ENCODE assay signal across 25 cellular contexts in genomic region chr3:15486979-15487378, GRCh38.
"Had no signal": no experiment of that assay in that cellular context is flagged by ENCODE, and none has a peak within 500 bp of the region (broad histone marks: within the 10 kb centered on the region; RNA-seq: fewer than 3 reads in every experiment).

No MANE protein-coding gene starts in this region.

- H3K4me1 Mint-ChIP-seq: mesothelial cell of epicardium; naive B cell; nephron; neural crest cell; stimulated activated memory B cell treated with anti-CD40 and anti-IgM and Interleukin-4, amounts not matched to agents 10 μg/mL and 1 μg/mL and 100 μg/mL, for 72 hours; stimulated activated naive CD8-positive, alpha-beta T cell treated with anti-CD3 and anti-CD28 coated beads, Interleukin-15, amount 100 ng/mL, for 72 hours had no signal

- H3K9me3 Mint-ChIP-seq: neural crest cell; stimulated activated memory B cell treated with anti-CD40 and anti-IgM and Interleukin-4, amounts not matched to agents 10 μg/mL and 1 μg/mL and 100 μg/mL, for 72 hours; type B pancreatic cell had no signal

- H3K27me3 Mint-ChIP-seq: type B pancreatic cell had no signal

- H3K4me3 ChIP-seq: left ventricle myocardium inferior, lung, pancreas, prostate gland, sigmoid colon, spleen, tibial nerve, uterus had no signal

- H3K36me3 ChIP-seq: pancreas, prostate gland, uterus had no signal

- H3K4me1 ChIP-seq: left ventricle myocardium inferior, prostate gland, sigmoid colon, spleen, tibial nerve, uterus had no signal

- DNase-seq: hypothalamus; islet precursor cell; left ventricle myocardium inferior; mesendoderm; naive B cell; nucleus accumbens; pancreas; retina; right cardiac atrium; sigmoid colon; small intestine; spleen; stimulated activated CD4-positive, alpha-beta T cell treated with anti-CD3 and anti-CD28 coated beads, Interleukin-4, amount 100 ng/mL, for 24 hours; stimulated activated naive CD4-positive, alpha-beta T cell treated with Interleukin-2 at 50 U/mL for 16 hours; stimulated activated naive CD8-positive, alpha-beta T cell treated with anti-CD3 and anti-CD28 coated beads, Interleukin-15, amount 100 ng/mL, for 72 hours; substantia nigra; uterus had no signal

- H3K4me3 Mint-ChIP-seq: mesothelial cell of epicardium; naive B cell; nephron; neural crest cell; stimulated activated memory B cell treated with anti-CD40 and anti-IgM and Interleukin-4, amounts not matched to agents 10 μg/mL and 1 μg/mL and 100 μg/mL, for 72 hours; stimulated activated naive CD8-positive, alpha-beta T cell treated with anti-CD3 and anti-CD28 coated beads, Interleukin-15, amount 100 ng/mL, for 72 hours; type B pancreatic cell had no signal

- ATAC-seq: pancreas; right cardiac atrium; stimulated activated memory B cell treated with anti-CD40 and anti-IgM and Interleukin-4, amounts not matched to agents 10 μg/mL and 1 μg/mL and 100 μg/mL, for 72 hours; stimulated activated naive CD8-positive, alpha-beta T cell treated with anti-CD3 and anti-CD28 coated beads, Interleukin-15, amount 100 ng/mL, for 72 hours had no signal

- H3K27ac Mint-ChIP-seq: mesothelial cell of epicardium; naive B cell; nephron; stimulated activated memory B cell treated with anti-CD40 and anti-IgM and Interleukin-4, amounts not matched to agents 10 μg/mL and 1 μg/mL and 100 μg/mL, for 72 hours; stimulated activated naive CD8-positive, alpha-beta T cell treated with anti-CD3 and anti-CD28 coated beads, Interleukin-15, amount 100 ng/mL, for 72 hours; type B pancreatic cell had no signal

- H3K9me3 ChIP-seq: left ventricle myocardium inferior, pancreas, prostate gland, sigmoid colon, spleen, tibial nerve, uterus had no signal

- FAIRE-seq: pancreas, small intestine had no signal

- H3K27me3 ChIP-seq: pancreas, sigmoid colon, spleen, tibial nerve, uterus had no signal

- H3K27ac ChIP-seq: left ventricle myocardium inferior, pancreas, prostate gland, sigmoid colon, spleen, tibial nerve, uterus had no signal
